Comparison of ENCODE assay signal across 17 cellular contexts in the genomic region with DNA sequence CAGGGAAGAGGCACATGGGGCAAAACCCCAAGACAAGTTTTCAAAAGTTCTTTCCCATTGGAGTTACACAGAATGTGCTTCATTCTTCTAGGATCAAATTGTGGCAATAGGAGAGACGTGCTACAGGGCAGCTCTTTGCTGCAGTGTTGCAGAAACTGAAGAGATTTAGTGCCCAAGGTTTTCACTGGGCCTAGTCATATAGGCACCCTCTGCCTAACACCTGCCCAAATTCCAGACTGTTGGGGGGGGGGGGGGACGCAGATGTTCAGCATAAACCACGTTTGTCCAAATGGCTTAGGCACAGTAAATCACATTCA.
"Had no signal": no experiment of that assay in that cellular context is flagged by ENCODE, and none has a peak within 500 bp of the region (broad histone marks: within the 10 kb centered on the region; RNA-seq: fewer than 3 reads in every experiment).

No MANE protein-coding gene starts in this region.

- H3K27me3 ChIP-seq: ovary, sigmoid colon, stomach, thyroid gland had no signal

- H3K27ac ChIP-seq: dorsolateral prefrontal cortex, ovary, psoas muscle, sigmoid colon, stomach, thyroid gland had no signal

- H3K4me1 ChIP-seq: psoas muscle, sigmoid colon, stomach, thyroid gland had no signal

- H3K9me3 ChIP-seq: ovary, psoas muscle, stomach, thyroid gland had no signal

- H3K36me3 ChIP-seq: sigmoid colon, stomach, thyroid gland had no signal

- DNase-seq: cortex of kidney; dorsolateral prefrontal cortex; effector CD4-positive, alpha-beta T cell; natural killer cell; occipital lobe; ovary; posterior cingulate gyrus; psoas muscle; right cardiac atrium; sigmoid colon; stimulated activated CD4-positive, alpha-beta T cell treated with anti-CD3 and anti-CD28 coated beads, Interleukin-2, amount 100 ng/mL, for 24 hours; stimulated activated CD4-positive, alpha-beta T cell treated with anti-CD3 and anti-CD28 coated beads, Interleukin-4, amount 100 ng/mL, for 24 hours; stimulated activated naive CD4-positive, alpha-beta T cell treated with Interleukin-2 at 50 U/mL for 16 hours; stomach; thyroid gland; trophoblast cell had no signal

- H3K4me3 ChIP-seq: dorsolateral prefrontal cortex, lung, ovary, psoas muscle, sigmoid colon, stomach, thyroid gland had no signal
